Comparison of ENCODE assay signal across 1 cellular context in the genomic region with DNA sequence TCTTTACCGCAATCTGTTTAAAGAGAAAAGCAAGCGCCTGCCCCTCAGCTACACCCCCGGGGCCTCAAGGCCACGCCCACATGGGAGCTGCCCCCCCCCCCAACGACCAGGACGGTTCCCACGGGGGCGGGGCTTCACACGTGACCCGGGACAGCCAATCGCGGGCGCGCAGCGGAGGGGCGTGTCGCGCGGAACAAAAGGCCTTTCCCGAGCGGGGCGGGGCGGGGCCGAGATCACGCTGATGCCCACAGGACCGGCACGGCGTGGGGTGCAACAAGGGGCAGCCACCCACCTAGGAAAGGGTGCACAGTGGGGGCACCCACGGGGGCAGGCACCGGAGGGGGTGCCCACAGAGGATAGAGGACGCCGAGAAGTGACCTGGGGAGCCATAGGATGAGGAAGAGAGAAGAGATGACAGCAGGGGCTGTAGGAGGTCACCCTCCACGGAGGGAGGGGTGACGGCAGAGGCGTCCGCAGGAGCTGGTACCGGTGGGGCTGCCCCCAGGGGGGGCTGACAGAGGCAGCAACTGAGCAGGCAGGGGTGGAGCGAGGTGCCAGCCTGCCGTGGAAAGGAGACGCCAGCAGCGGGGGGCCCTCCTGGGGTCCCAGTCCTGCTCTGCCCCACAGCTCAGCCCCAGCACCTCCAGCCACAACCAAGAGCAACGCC.
TF ChIP-seq lines count a peak whose summit lies in the region.

No MANE protein-coding gene starts in this region.

TF ChIP-seq in HepG2, 621 proteins besides CTCF, POLR2A, EP300 and RAD21 (continues in another document):
- TF ChIP-seq ZNF350 (CRISPR knock-in tag; IDR thresholded peaks at IDR 0.05; ENCODE audit: borderline replicate concordance, low read depth) (no peak), SP5 (CRISPR knock-in tag; IDR thresholded peaks at IDR 0.05; ENCODE audit: borderline replicate concordance, low read depth) (peak; percentile 70), RFXAP (CRISPR knock-in tag; IDR thresholded peaks at IDR 0.05; ENCODE audit: borderline replicate concordance) (no peak), HNF4A (CRISPR knock-in tag; IDR thresholded peaks at IDR 0.05) (0 out of 2 replicates have a peak, but pooled peaks have one; percentile 16), HDAC1 (CRISPR knock-in tag; IDR thresholded peaks at IDR 0.05) (peak; percentile 67; the same call in 1 of the 2 replicates), HMG20B (CRISPR knock-in tag; conservative IDR thresholded peaks at IDR 0.05) (no peak), SAP130 (CRISPR knock-in tag; IDR thresholded peaks at IDR 0.05; ENCODE audit: low read depth) (peak; percentile 91), HOXA5 (CRISPR knock-in tag; IDR thresholded peaks at IDR 0.05) (0 out of 2 replicates have a peak, but pooled peaks have one; percentile 41), PHF21A (CRISPR knock-in tag; IDR thresholded peaks at IDR 0.05) (no peak), PHF5A (CRISPR knock-in tag; IDR thresholded peaks at IDR 0.05; ENCODE audit: low read depth, unreplicated experiment) (no peak), TMF1 (CRISPR knock-in tag; IDR thresholded peaks at IDR 0.05; ENCODE audit: low read depth) (no peak), ZNF652 (CRISPR knock-in tag; IDR thresholded peaks at IDR 0.05; ENCODE audit: borderline replicate concordance, low read depth) (no peak), KLF12 (CRISPR knock-in tag; IDR thresholded peaks at IDR 0.05; ENCODE audit: borderline replicate concordance) (peak; percentile 74; the same call in 1 of the 2 replicates), SOX13 (IDR thresholded peaks at IDR 0.05) (no peak), SOX13 (CRISPR knock-in tag; conservative IDR thresholded peaks at IDR 0.05 in 1 of 2, IDR thresholded peaks at IDR 0.05 in 1 of 2) (peak in 1 of 2 experiments; percentile 75; a peak in 2 of 4 replicates), MED1 (CRISPR knock-in tag; IDR thresholded peaks at IDR 0.05) (0 out of 2 replicates have a peak, but pooled peaks have one; percentile 23), HNRNPK (IDR thresholded peaks at IDR 0.05; ENCODE audit: low read depth, low read length, poor library complexity, severe bottlenecking) (peak; percentile 51), RBFOX2 (IDR thresholded peaks at IDR 0.05; ENCODE audit: low read depth, low read length) (peak; percentile 72), ELF1 (CRISPR knock-in tag; IDR thresholded peaks at IDR 0.05) (peak; percentile 42; the same call in 1 of the 2 replicates), MXD4 (CRISPR knock-in tag; IDR thresholded peaks at IDR 0.05) (peak; percentile 52; the same call in 1 of the 2 replicates), ZNF724P (CRISPR knock-in tag; IDR thresholded peaks at IDR 0.05; ENCODE audit: borderline replicate concordance) (no peak), HOXA7 (CRISPR knock-in tag; IDR thresholded peaks at IDR 0.05) (no peak), ZFP90 (CRISPR knock-in tag; IDR thresholded peaks at IDR 0.05; ENCODE audit: borderline replicate concordance) (0 out of 2 replicates have a peak, but pooled peaks have one; percentile 34), HIVEP1 (CRISPR knock-in tag; IDR thresholded peaks at IDR 0.05) (peak; percentile 65), SP1 (IDR thresholded peaks at IDR 0.05) (no peak), SP1 (CRISPR knock-in tag; IDR thresholded peaks at IDR 0.05) (peak; percentile 93), ZNF589 (CRISPR knock-in tag; conservative IDR thresholded peaks at IDR 0.05) (0 out of 2 replicates have a peak, but pooled peaks have one; percentile 37), GATAD1 (CRISPR knock-in tag; IDR thresholded peaks at IDR 0.05) (peak; percentile 53)
- TF ChIP-seq, protein P1, sequence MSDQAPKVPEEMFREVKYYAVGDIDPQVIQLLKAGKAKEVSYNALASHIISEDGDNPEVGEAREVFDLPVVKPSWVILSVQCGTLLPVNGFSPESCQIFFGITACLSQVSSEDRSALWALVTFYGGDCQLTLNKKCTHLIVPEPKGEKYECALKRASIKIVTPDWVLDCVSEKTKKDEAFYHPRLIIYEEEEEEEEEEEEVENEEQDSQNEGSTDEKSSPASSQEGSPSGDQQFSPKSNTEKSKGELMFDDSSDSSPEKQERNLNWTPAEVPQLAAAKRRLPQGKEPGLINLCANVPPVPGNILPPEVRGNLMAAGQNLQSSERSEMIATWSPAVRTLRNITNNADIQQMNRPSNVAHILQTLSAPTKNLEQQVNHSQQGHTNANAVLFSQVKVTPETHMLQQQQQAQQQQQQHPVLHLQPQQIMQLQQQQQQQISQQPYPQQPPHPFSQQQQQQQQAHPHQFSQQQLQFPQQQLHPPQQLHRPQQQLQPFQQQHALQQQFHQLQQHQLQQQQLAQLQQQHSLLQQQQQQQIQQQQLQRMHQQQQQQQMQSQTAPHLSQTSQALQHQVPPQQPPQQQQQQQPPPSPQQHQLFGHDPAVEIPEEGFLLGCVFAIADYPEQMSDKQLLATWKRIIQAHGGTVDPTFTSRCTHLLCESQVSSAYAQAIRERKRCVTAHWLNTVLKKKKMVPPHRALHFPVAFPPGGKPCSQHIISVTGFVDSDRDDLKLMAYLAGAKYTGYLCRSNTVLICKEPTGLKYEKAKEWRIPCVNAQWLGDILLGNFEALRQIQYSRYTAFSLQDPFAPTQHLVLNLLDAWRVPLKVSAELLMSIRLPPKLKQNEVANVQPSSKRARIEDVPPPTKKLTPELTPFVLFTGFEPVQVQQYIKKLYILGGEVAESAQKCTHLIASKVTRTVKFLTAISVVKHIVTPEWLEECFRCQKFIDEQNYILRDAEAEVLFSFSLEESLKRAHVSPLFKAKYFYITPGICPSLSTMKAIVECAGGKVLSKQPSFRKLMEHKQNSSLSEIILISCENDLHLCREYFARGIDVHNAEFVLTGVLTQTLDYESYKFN (CRISPR knock-in tag; conservative IDR thresholded peaks at IDR 0.05) = peak; percentile 40; the same call in 1 of the 2 replicates
- TF ChIP-seq, protein P2, sequence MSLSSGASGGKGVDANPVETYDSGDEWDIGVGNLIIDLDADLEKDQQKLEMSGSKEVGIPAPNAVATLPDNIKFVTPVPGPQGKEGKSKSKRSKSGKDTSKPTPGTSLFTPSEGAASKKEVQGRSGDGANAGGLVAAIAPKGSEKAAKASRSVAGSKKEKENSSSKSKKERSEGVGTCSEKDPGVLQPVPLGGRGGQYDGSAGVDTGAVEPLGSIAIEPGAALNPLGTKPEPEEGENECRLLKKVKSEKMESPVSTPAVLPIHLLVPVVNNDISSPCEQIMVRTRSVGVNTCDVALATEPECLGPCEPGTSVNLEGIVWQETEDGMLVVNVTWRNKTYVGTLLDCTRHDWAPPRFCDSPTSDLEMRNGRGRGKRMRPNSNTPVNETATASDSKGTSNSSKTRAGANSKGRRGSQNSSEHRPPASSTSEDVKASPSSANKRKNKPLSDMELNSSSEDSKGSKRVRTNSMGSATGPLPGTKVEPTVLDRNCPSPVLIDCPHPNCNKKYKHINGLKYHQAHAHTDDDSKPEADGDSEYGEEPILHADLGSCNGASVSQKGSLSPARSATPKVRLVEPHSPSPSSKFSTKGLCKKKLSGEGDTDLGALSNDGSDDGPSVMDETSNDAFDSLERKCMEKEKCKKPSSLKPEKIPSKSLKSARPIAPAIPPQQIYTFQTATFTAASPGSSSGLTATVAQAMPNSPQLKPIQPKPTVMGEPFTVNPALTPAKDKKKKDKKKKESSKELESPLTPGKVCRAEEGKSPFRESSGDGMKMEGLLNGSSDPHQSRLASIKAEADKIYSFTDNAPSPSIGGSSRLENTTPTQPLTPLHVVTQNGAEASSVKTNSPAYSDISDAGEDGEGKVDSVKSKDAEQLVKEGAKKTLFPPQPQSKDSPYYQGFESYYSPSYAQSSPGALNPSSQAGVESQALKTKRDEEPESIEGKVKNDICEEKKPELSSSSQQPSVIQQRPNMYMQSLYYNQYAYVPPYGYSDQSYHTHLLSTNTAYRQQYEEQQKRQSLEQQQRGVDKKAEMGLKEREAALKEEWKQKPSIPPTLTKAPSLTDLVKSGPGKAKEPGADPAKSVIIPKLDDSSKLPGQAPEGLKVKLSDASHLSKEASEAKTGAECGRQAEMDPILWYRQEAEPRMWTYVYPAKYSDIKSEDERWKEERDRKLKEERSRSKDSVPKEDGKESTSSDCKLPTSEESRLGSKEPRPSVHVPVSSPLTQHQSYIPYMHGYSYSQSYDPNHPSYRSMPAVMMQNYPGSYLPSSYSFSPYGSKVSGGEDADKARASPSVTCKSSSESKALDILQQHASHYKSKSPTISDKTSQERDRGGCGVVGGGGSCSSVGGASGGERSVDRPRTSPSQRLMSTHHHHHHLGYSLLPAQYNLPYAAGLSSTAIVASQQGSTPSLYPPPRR (CRISPR knock-in tag; IDR thresholded peaks at IDR 0.05; ENCODE audit: borderline replicate concordance) = 0 out of 2 replicates have a peak, but pooled peaks have one; percentile 17
- TF ChIP-seq, protein P3, sequence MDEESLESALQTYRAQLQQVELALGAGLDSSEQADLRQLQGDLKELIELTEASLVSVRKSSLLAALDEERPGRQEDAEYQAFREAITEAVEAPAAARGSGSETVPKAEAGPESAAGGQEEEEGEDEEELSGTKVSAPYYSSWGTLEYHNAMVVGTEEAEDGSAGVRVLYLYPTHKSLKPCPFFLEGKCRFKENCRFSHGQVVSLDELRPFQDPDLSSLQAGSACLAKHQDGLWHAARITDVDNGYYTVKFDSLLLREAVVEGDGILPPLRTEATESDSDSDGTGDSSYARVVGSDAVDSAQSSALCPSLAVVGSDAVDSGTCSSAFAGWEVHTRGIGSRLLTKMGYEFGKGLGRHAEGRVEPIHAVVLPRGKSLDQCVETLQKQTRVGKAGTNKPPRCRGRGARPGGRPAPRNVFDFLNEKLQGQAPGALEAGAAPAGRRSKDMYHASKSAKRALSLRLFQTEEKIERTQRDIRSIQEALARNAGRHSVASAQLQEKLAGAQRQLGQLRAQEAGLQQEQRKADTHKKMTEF (CRISPR knock-in tag; IDR thresholded peaks at IDR 0.05) = peak; percentile 31; the same call in 1 of the 2 replicates
- TF ChIP-seq, protein P4, sequence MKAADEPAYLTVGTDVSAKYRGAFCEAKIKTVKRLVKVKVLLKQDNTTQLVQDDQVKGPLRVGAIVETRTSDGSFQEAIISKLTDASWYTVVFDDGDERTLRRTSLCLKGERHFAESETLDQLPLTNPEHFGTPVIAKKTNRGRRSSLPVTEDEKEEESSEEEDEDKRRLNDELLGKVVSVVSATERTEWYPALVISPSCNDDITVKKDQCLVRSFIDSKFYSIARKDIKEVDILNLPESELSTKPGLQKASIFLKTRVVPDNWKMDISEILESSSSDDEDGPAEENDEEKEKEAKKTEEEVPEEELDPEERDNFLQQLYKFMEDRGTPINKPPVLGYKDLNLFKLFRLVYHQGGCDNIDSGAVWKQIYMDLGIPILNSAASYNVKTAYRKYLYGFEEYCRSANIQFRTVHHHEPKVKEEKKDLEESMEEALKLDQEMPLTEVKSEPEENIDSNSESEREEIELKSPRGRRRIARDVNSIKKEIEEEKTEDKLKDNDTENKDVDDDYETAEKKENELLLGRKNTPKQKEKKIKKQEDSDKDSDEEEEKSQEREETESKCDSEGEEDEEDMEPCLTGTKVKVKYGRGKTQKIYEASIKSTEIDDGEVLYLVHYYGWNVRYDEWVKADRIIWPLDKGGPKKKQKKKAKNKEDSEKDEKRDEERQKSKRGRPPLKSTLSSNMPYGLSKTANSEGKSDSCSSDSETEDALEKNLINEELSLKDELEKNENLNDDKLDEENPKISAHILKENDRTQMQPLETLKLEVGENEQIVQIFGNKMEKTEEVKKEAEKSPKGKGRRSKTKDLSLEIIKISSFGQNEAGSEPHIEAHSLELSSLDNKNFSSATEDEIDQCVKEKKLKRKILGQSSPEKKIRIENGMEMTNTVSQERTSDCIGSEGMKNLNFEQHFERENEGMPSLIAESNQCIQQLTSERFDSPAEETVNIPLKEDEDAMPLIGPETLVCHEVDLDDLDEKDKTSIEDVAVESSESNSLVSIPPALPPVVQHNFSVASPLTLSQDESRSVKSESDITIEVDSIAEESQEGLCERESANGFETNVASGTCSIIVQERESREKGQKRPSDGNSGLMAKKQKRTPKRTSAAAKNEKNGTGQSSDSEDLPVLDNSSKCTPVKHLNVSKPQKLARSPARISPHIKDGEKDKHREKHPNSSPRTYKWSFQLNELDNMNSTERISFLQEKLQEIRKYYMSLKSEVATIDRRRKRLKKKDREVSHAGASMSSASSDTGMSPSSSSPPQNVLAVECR (CRISPR knock-in tag; IDR thresholded peaks at IDR 0.05; ENCODE audit: borderline replicate concordance) = peak; percentile 85; the same call in 1 of the 2 replicates
- TF ChIP-seq, protein P5, sequence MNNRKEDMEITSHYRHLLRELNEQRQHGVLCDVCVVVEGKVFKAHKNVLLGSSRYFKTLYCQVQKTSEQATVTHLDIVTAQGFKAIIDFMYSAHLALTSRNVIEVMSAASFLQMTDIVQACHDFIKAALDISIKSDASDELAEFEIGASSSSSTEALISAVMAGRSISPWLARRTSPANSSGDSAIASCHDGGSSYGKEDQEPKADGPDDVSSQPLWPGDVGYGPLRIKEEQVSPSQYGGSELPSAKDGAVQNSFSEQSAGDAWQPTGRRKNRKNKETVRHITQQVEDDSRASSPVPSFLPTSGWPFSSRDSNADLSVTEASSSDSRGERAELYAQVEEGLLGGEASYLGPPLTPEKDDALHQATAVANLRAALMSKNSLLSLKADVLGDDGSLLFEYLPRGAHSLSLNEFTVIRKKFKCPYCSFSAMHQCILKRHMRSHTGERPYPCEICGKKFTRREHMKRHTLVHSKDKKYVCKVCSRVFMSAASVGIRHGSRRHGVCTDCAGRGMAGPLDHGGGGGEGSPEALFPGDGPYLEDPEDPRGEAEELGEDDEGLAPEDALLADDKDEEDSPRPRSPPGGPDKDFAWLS (CRISPR knock-in tag; IDR thresholded peaks at IDR 0.05; ENCODE audit: borderline replicate concordance) = no peak
- TF ChIP-seq, protein P6, sequence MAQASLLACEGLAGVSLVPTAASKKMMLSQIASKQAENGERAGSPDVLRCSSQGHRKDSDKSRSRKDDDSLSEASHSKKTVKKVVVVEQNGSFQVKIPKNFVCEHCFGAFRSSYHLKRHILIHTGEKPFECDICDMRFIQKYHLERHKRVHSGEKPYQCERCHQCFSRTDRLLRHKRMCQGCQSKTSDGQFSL (CRISPR knock-in tag; IDR thresholded peaks at IDR 0.05) = peak; percentile 95
- TF ChIP-seq, protein P7, sequence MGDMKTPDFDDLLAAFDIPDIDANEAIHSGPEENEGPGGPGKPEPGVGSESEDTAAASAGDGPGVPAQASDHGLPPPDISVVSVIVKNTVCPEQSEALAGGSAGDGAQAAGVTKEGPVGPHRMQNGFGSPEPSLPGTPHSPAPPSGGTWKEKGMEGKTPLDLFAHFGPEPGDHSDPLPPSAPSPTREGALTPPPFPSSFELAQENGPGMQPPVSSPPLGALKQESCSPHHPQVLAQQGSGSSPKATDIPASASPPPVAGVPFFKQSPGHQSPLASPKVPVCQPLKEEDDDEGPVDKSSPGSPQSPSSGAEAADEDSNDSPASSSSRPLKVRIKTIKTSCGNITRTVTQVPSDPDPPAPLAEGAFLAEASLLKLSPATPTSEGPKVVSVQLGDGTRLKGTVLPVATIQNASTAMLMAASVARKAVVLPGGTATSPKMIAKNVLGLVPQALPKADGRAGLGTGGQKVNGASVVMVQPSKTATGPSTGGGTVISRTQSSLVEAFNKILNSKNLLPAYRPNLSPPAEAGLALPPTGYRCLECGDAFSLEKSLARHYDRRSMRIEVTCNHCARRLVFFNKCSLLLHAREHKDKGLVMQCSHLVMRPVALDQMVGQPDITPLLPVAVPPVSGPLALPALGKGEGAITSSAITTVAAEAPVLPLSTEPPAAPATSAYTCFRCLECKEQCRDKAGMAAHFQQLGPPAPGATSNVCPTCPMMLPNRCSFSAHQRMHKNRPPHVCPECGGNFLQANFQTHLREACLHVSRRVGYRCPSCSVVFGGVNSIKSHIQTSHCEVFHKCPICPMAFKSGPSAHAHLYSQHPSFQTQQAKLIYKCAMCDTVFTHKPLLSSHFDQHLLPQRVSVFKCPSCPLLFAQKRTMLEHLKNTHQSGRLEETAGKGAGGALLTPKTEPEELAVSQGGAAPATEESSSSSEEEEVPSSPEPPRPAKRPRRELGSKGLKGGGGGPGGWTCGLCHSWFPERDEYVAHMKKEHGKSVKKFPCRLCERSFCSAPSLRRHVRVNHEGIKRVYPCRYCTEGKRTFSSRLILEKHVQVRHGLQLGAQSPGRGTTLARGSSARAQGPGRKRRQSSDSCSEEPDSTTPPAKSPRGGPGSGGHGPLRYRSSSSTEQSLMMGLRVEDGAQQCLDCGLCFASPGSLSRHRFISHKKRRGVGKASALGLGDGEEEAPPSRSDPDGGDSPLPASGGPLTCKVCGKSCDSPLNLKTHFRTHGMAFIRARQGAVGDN (CRISPR knock-in tag; IDR thresholded peaks at IDR 0.05) = peak; percentile 64
